In the genomic region with DNA sequence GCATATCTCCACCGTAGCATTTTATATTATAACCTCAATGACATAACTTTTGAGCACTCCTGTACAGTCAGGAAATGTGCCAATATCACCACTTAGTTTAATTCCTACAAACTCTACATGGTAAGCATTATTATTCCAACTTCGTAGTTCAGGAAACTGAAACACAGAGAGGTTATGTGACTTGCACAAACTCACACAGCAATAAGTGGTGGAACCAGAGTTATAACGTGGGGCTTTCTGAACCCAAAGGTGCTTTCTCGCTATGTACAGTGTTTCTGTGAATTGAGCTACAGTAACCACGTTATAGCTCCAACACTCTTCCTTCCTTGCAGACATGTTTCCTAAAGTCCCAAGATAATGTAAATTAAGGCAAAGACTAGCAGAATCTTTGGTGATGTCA, we compare ENCODE assay signal across 35 cellular contexts.
"Had no signal": no experiment of that assay in that cellular context is flagged by ENCODE, and none has a peak within 500 bp of the region (broad histone marks: within the 10 kb centered on the region; RNA-seq: fewer than 3 reads in every experiment).

No MANE protein-coding gene starts in this region.

- H3K36me3 ChIP-seq: MG63 had no signal

- H3K27me3 ChIP-seq: MG63 had no signal

- H3K4me3 ChIP-seq: MG63 had no signal

- H3K9me3 ChIP-seq: MG63 had no signal

- DNase-seq: Karpas-422, Kasumi-1, MG63, MM.1S, MV-4-11, NCI-H1048, NCI-H1092, NCI-H1092 treated with DMSO at 0.1 percent for 48 hours, NCI-H1105, NCI-H1105 treated with DMSO at 0.1 percent for 48 hours, NCI-H1417, NCI-H1417 treated with DMSO at 0.1 percent for 48 hours, NCI-H1436, NCI-H1436 treated with DMSO at 0.1 percent for 48 hours, NCI-H146, NCI-H1694, NCI-H1694 treated with DMSO at 0.1 percent for 48 hours, NCI-H187, NCI-H187 treated with DMSO at 0.1 percent for 48 hours, NCI-H1930, NCI-H2029, NCI-H2029 treated with DMSO at 0.1 percent for 48 hours, NCI-H2081, NCI-H2081 treated with DMSO at 0.1 percent for 48 hours, NCI-H2107, NCI-H2171, NCI-H2171 treated with DMSO at 0.1 percent for 48 hours, NCI-H2227 treated with DMSO at 0.1 percent for 48 hours, NCI-H226, NCI-H345, NCI-H446, NCI-H446 treated with DMSO at 0.1 percent for 48 hours, NCI-H510A, NCI-H510A treated with DMSO at 0.1 percent for 48 hours, NCI-H524 had no signal
